Comparison of ENCODE assay signal across 2 cellular contexts in the genomic region with DNA sequence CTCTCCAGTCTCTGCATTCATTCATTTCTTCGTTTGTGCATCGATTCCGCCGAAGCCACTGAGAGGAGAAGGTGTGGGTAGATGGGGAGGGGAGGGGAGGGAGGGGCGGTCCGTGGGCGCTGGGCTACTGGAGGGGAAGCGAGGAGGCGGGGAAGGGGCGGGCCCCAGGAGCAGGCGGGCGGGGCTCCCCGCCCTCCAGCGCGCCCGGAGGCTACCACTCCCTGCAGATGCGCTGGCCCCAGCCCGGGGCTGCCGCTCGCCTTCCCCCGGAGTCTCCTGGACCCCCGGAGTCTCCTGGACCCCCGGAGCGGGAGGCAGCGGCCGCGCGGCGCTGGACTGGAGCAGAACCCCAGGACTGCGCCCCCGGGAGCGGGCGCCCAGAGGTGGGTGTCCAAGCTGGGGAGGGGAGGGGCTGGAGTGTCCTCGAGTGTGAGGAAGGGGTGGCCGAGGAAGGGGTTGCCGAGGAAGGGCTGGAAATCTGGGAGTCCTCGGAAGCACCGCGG.
TF ChIP-seq lines count a peak whose summit lies in the region.

No MANE protein-coding gene starts in this region.

TF ChIP-seq in HEK293, 187 proteins besides CTCF, POLR2A, EP300 and RAD21 (continued from another document and continues in another):
- TF ChIP-seq IKZF3 (tag by site-specific recombination; IDR thresholded peaks at IDR 0.05) (0 out of 2 replicates have a peak, but pooled peaks have one; percentile 21), ZNF529 (tag by site-specific recombination; IDR thresholded peaks at IDR 0.05; ENCODE audit: insufficient replicate concordance) (no peak), ZNF449 (tag by site-specific recombination; IDR thresholded peaks at IDR 0.05) (no peak), ZNF792 (tag by site-specific recombination; IDR thresholded peaks at IDR 0.05) (no peak), ZNF777 (tag by site-specific recombination; IDR thresholded peaks at IDR 0.05; ENCODE audit: borderline replicate concordance) (no peak), ZSCAN23 (tag by site-specific recombination; IDR thresholded peaks at IDR 0.05) (no peak), YY2 (tag by site-specific recombination; IDR thresholded peaks at IDR 0.05) (no peak), ZNF398 (tag by site-specific recombination; IDR thresholded peaks at IDR 0.05) (peak; percentile 52; the same call in 1 of the 2 replicates), ZNF548 (tag by site-specific recombination; IDR thresholded peaks at IDR 0.05) (no peak), MEIS1 (CRISPR knock-in tag; IDR thresholded peaks at IDR 0.05; ENCODE audit: borderline replicate concordance) (no peak), ZNF600 (tag by site-specific recombination; IDR thresholded peaks at IDR 0.05) (no peak), ZNF692 (tag by site-specific recombination; IDR thresholded peaks at IDR 0.05) (0 out of 2 replicates have a peak, but pooled peaks have one; percentile 27), FEZF1 (tag by site-specific recombination; IDR thresholded peaks at IDR 0.05) (no peak), ZNF266 (tag by site-specific recombination; IDR thresholded peaks at IDR 0.05; ENCODE audit: low read depth) (no peak), ZNF223 (tag by site-specific recombination; IDR thresholded peaks at IDR 0.05) (no peak), ZSCAN16 (tag by site-specific recombination; IDR thresholded peaks at IDR 0.05) (no peak), ZFHX2 (tag by site-specific recombination; conservative IDR thresholded peaks at IDR 0.05) (peak; percentile 74), KLF1 (tag by site-specific recombination; IDR thresholded peaks at IDR 0.05) (peak; percentile 81)
- TF ChIP-seq, protein P1, sequence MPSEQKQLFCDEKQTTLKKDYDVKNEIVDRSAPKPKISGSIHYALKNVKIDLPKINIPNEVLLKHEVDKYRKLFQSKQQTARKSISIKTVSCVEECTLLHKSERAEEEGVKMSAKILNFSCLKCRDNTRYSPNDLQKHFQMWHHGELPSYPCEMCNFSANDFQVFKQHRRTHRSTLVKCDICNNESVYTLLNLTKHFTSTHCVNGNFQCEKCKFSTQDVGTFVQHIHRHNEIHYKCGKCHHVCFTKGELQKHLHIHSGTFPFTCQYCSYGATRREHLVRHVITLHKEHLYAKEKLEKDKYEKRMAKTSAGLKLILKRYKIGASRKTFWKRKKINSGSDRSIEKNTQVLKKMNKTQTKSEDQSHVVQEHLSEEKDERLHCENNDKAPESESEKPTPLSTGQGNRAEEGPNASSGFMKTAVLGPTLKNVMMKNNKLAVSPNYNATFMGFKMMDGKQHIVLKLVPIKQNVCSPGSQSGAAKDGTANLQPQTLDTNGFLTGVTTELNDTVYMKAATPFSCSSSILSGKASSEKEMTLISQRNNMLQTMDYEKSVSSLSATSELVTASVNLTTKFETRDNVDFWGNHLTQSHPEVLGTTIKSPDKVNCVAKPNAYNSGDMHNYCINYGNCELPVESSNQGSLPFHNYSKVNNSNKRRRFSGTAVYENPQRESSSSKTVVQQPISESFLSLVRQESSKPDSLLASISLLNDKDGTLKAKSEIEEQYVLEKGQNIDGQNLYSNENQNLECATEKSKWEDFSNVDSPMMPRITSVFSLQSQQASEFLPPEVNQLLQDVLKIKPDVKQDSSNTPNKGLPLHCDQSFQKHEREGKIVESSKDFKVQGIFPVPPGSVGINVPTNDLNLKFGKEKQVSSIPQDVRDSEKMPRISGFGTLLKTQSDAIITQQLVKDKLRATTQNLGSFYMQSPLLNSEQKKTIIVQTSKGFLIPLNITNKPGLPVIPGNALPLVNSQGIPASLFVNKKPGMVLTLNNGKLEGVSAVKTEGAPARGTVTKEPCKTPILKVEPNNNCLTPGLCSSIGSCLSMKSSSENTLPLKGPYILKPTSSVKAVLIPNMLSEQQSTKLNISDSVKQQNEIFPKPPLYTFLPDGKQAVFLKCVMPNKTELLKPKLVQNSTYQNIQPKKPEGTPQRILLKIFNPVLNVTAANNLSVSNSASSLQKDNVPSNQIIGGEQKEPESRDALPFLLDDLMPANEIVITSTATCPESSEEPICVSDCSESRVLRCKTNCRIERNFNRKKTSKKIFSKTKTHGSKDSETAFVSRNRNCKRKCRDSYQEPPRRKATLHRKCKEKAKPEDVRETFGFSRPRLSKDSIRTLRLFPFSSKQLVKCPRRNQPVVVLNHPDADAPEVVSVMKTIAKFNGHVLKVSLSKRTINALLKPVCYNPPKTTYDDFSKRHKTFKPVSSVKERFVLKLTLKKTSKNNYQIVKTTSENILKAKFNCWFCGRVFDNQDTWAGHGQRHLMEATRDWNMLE (tag by site-specific recombination; conservative IDR thresholded peaks at IDR 0.05; ENCODE audit: low read depth) = no peak

TF ChIP-seq in GM12878, 131 proteins besides CTCF, POLR2A, EP300 and RAD21 (continued from another document):
- TF ChIP-seq BCL3 (IDR thresholded peaks at IDR 0.05; ENCODE audit: borderline replicate concordance, insufficient read depth, low read depth, low read length, poor library complexity, severe bottlenecking) = peak; percentile 13
- 0 out of 2 replicates have a peak, but pooled peaks have one; percentile 8 for TF ChIP-seq TCF12 (IDR thresholded peaks at IDR 0.05; ENCODE audit: low read depth, low read length)
- peak; percentile 78 for TF ChIP-seq SMAD5 (IDR thresholded peaks at IDR 0.05; ENCODE audit: low read depth)
